1 cellular context compared by ENCODE assay signal in genomic region chr7:44221231-44221791, GRCh38.
TF ChIP-seq lines count a peak whose summit lies in the region.

No MANE protein-coding gene starts in this region.

TF ChIP-seq in GM23338, 12 proteins besides CTCF, POLR2A, EP300 and RAD21 (continued from another document):
- TF ChIP-seq ETS1 (IDR thresholded peaks at IDR 0.05), result no peak
- TF ChIP-seq ZNF462 (CRISPR knock-in tag; IDR thresholded peaks at IDR 0.05), result no peak
- no peak for TF ChIP-seq NANOG (IDR thresholded peaks at IDR 0.05; ENCODE audit: borderline replicate concordance)
- no peak for TF ChIP-seq ZNF331 (CRISPR knock-in tag; IDR thresholded peaks at IDR 0.05; ENCODE audit: low read depth)
- no peak for TF ChIP-seq EZH2 (IDR thresholded peaks at IDR 0.05; ENCODE audit: low read depth, unreplicated experiment)
- TF ChIP-seq CREB1 (CRISPR knock-in tag; IDR thresholded peaks at IDR 0.05; ENCODE audit: low read depth), result no peak
- no peak for TF ChIP-seq POLR2AphosphoS5 (IDR thresholded peaks at IDR 0.05; ENCODE audit: low read depth)
- no peak for TF ChIP-seq EZH2phosphoT487 (IDR thresholded peaks at IDR 0.05; ENCODE audit: unreplicated experiment)
- no peak for TF ChIP-seq REST (IDR thresholded peaks at IDR 0.05; ENCODE audit: unreplicated experiment)
- no peak for TF ChIP-seq STAT1 (IDR thresholded peaks at IDR 0.05; ENCODE audit: unreplicated experiment)
